11 cellular contexts compared by ENCODE assay signal in the genomic region with DNA sequence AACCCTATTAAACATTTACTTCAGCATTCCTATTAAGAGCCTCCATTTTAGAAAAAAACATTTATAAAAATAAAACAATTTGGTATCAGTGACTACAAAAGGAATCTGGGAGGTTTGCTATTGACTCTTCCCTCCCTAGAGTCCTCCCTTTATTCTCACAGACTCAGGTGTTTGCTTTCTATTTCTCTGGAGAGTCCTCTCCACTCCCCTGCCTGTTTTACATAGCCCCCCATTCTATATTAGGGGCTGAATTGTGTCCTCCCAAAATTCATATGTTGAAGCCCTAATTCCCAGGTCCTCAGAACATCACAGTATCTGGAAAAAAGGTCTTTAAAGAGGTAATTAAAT.
DNase-seq lines count a peak whose midpoint lies in the region; ATAC-seq and TF ChIP-seq lines count a peak whose summit lies in the region.
"Had no signal": no experiment of that assay in that cellular context is flagged by ENCODE, and none has a peak within 500 bp of the region (broad histone marks: within the 10 kb centered on the region; RNA-seq: fewer than 3 reads in every experiment).

No MANE protein-coding gene starts in this region.

- H4K20me1 ChIP-seq in DOHH2 (ENCODE audit: control insufficient read depth, insufficient read depth, low read depth, low read length) (no peaks in the 10 kb centered on the region), Karpas-422 (ENCODE audit: insufficient read depth, low read depth, low read length) (no peaks in the 10 kb centered on the region)

- H3K9me3 Mint-ChIP-seq in natural killer cell treated with Interleukin-12 subunit alpha and Interleukin-12 subunit beta and Interleukin-15 and Interleukin-18, amount 100 ng/mL, for 72 hours = no peaks in the 10 kb centered on the region

- no peak for DNase-seq in Karpas-422
- no peak for DNase-seq in body of pancreas
- no peak for DNase-seq in natural killer cell treated with Interleukin-12 subunit alpha and Interleukin-12 subunit beta and Interleukin-15 and Interleukin-18, amount 100 ng/mL, for 72 hours (ENCODE audit: low spot score)
- DNase-seq in upper lobe of right lung = no peak
- no peak for DNase-seq in ecto neural progenitor cell (ENCODE audit: low spot score)
- DNase-seq: NCI-H1436, right cardiac atrium, testis had no signal

- ATAC-seq in body of pancreas = peak; percentile 57
- no peak for ATAC-seq in natural killer cell treated with Interleukin-12 subunit alpha and Interleukin-12 subunit beta and Interleukin-15 and Interleukin-18, amount 100 ng/mL, for 72 hours
- ATAC-seq in upper lobe of right lung = no peak
- ATAC-seq in GM21619 (IDR thresholded peaks at IDR 0.05; ENCODE audit: unreplicated experiment) = no peak
- ATAC-seq: right cardiac atrium had no signal

- H3K4me1 Mint-ChIP-seq in natural killer cell treated with Interleukin-12 subunit alpha and Interleukin-12 subunit beta and Interleukin-15 and Interleukin-18, amount 100 ng/mL, for 72 hours (ENCODE audit: low read depth in 2 of 2) = peaks cover 32 to 35% of the 10 kb centered on the region in 2 donors
- H3K4me1 Mint-ChIP-seq: brain had no signal

- no peaks in the 10 kb centered on the region for H3F3A ChIP-seq in DOHH2 (ENCODE audit: control insufficient read depth, insufficient read depth)

- peaks cover 2% of the 10 kb centered on the region for H3K36me3 Mint-ChIP-seq in natural killer cell treated with Interleukin-12 subunit alpha and Interleukin-12 subunit beta and Interleukin-15 and Interleukin-18, amount 100 ng/mL, for 72 hours

- H2AFZ ChIP-seq in Karpas-422 (ENCODE audit: low read length) = no peak overlapping the region

- H3K36me3 ChIP-seq in DOHH2 (ENCODE audit: control insufficient read depth, low read length) (peaks cover 31% of the 10 kb centered on the region), Karpas-422 (ENCODE audit: insufficient read depth, low read length) (no peaks in the 10 kb centered on the region), body of pancreas (replicated peaks in 1 of 2; ENCODE audit: insufficient read depth in 1 of 2, low read depth in 2 of 2) (no peaks in the 10 kb centered on the region), upper lobe of right lung (no peaks in the 10 kb centered on the region)

- H3K4me2 ChIP-seq in DOHH2 (ENCODE audit: low read length) = peak overlapping the region; percentile 29
- no peak overlapping the region for H3K4me2 ChIP-seq in Karpas-422 (ENCODE audit: low read depth, low read length, poor library complexity, severe bottlenecking)

- no peak overlapping the region for H3K4me3 Mint-ChIP-seq in natural killer cell treated with Interleukin-12 subunit alpha and Interleukin-12 subunit beta and Interleukin-15 and Interleukin-18, amount 100 ng/mL, for 72 hours
- H3K4me3 Mint-ChIP-seq: brain had no signal

- no peak for TF ChIP-seq CTCF in DOHH2 (IDR thresholded peaks at IDR 0.05; ENCODE audit: low read depth, low read length, poor library complexity, severe bottlenecking)
- TF ChIP-seq CTCF in body of pancreas (IDR thresholded peaks at IDR 0.05) = no peak
- no peak for TF ChIP-seq CTCF in upper lobe of right lung (IDR thresholded peaks at IDR 0.05)

- H3K27ac ChIP-seq in DOHH2 (ENCODE audit: low read depth, low read length) = no peak overlapping the region
- peak overlapping the region; percentile 46; the same call in 1 of the 2 replicates for H3K27ac ChIP-seq in Karpas-422 (ENCODE audit: low read length)
- H3K27ac ChIP-seq in body of pancreas = peak overlapping the region; percentile 77 to 85 (median 80)
- no peak overlapping the region for H3K27ac ChIP-seq in upper lobe of right lung
- H3K27ac ChIP-seq: testis had no signal

- H3K79me2 ChIP-seq in DOHH2 (ENCODE audit: control insufficient read depth, low read length) (peaks cover 75% of the 10 kb centered on the region), Karpas-422 (ENCODE audit: low read length) (peaks cover 86% of the 10 kb centered on the region)

- TF ChIP-seq POLR2A in body of pancreas (IDR thresholded peaks at IDR 0.05) = no peak

- no peaks in the 10 kb centered on the region for H3K9me2 ChIP-seq in DOHH2 (replicated peaks; ENCODE audit: control insufficient read depth, low read length)
- H3K9me2 ChIP-seq in Karpas-422 (replicated peaks; ENCODE audit: insufficient read depth, low read length) = no peaks in the 10 kb centered on the region

- H3K27ac Mint-ChIP-seq in natural killer cell treated with Interleukin-12 subunit alpha and Interleukin-12 subunit beta and Interleukin-15 and Interleukin-18, amount 100 ng/mL, for 72 hours = peak overlapping the region; percentile 56 to 72

- H3K4me3 ChIP-seq in DOHH2 (ENCODE audit: low read length) = no peak overlapping the region
- H3K4me3 ChIP-seq in Karpas-422 (ENCODE audit: low read length) = no peak overlapping the region
- H3K4me3 ChIP-seq in body of pancreas = no peak overlapping the region
- H3K4me3 ChIP-seq in upper lobe of right lung = no peak overlapping the region
- H3K4me3 ChIP-seq: testis had no signal

- intact Hi-C loops in body of pancreas (cut with DNase I) = no loop called here
- intact Hi-C loops in upper lobe of right lung (cut with DNase I) = no loop called here

- H3K9me3 ChIP-seq in DOHH2 (ENCODE audit: control insufficient read depth, insufficient read depth, low read length) (no peaks in the 10 kb centered on the region), Karpas-422 (ENCODE audit: low read length) (no peaks in the 10 kb centered on the region), body of pancreas (no peaks in the 10 kb centered on the region), upper lobe of right lung (no peaks in the 10 kb centered on the region)
- H3K9me3 ChIP-seq: testis had no signal

- no peak overlapping the region for H3K9ac ChIP-seq in Karpas-422 (ENCODE audit: low read length)

- H3K27me3 Mint-ChIP-seq in natural killer cell treated with Interleukin-12 subunit alpha and Interleukin-12 subunit beta and Interleukin-15 and Interleukin-18, amount 100 ng/mL, for 72 hours = no peaks in the 10 kb centered on the region
- H3K27me3 Mint-ChIP-seq: brain had no signal

- H3K27me3 ChIP-seq in DOHH2 (ENCODE audit: control insufficient read depth, low read length) (no peaks in the 10 kb centered on the region), Karpas-422 (ENCODE audit: low read length) (no peaks in the 10 kb centered on the region), body of pancreas (no peaks in the 10 kb centered on the region), upper lobe of right lung (no peaks in the 10 kb centered on the region)
- H3K27me3 ChIP-seq: testis had no signal

- H3K4me1 ChIP-seq in DOHH2 (ENCODE audit: control insufficient read depth, low read length) (peaks cover 38% of the 10 kb centered on the region), Karpas-422 (ENCODE audit: low read length) (peaks cover 20% of the 10 kb centered on the region), body of pancreas (peaks cover 47% of the 10 kb centered on the region), upper lobe of right lung (peaks cover 6% of the 10 kb centered on the region)

Comparison
In these comparisons a context has a peak if more than half of its experiments do, and no peak if none do; other contexts are left out.
1. H3K27ac ChIP-seq: peak in Karpas-422 (single experiment) and body of pancreas (4 of 4); none in DOHH2 (single experiment) and upper lobe of right lung (single experiment).